In the genomic region with DNA sequence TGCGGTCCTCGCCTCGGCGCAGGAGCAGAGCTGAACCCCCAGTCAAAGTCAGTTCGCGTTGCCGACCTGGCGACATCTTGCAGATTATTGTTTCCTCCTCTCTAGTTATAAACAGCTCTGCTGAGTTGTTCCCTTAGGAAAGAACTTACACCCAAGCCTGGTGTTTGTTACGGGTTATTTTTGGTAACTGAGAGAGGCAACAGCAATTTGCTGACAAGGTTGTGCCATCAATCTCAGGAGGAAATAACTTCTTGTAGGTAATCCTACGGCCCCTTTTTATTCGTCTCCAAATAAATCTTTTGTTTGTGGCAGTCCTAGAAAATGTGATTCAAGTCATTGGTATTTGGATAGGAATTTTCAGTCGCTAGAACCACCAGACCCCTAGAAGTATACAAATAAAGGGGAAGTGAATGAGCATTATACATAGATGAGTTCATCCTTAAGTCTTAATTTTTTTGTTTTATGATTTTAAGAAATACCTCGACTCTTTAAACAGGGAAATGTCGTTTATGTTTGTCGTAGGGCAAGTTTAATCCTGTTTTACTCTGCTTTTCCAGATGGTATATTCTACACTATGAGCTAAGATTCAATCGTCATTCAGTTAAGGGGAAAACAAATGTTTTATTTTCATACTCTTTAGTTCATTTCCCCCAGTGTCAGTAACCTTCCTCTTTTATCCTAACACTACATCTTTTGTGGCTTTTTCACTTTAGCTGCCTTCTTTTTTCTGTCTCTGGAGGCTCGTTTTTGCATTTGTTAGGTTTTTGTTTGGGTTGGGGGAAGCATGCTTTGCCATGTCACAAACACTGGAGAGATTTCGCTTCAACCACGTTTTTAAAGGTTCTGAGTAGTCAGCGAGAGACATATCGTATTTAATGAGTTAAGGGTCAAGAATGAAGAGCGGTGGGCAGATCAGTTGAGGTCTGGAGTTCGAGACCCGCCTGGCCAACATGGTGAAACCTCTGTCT, we compare ENCODE assay signal across 8 cellular contexts. TPM values are rescaled to one million over a fixed set of nuclear protein-coding genes. Genes with fewer than 3 reads are reported as not detected.
DNase-seq lines count a peak whose midpoint lies in the region; ATAC-seq and TF ChIP-seq lines count a peak whose summit lies in the region.

No MANE protein-coding gene starts in this region.

- H3K9me3 Mint-ChIP-seq in stimulated activated naive B cell treated with anti-CD40 and anti-IgM and Interleukin-4, amounts not matched to agents 10 μg/mL and 1 μg/mL and 100 μg/mL, for 72 hours, result no peaks in the 10 kb centered on the region

- peak overlapping the region; percentile 83 for H3K27ac Mint-ChIP-seq in stimulated activated naive B cell treated with anti-CD40 and anti-IgM and Interleukin-4, amounts not matched to agents 10 μg/mL and 1 μg/mL and 100 μg/mL, for 72 hours

- no peak for ATAC-seq in stimulated activated naive B cell treated with anti-CD40 and anti-IgM and Interleukin-4, amounts not matched to agents 10 μg/mL and 1 μg/mL and 100 μg/mL, for 72 hours (replicated peaks)
- ATAC-seq in HG03378 (IDR thresholded peaks at IDR 0.05; ENCODE audit: unreplicated experiment) (no peak), left lobe of liver (no peak)

- no peak for TF ChIP-seq POLR2A in NB4 (IDR thresholded peaks at IDR 0.05; ENCODE audit: extremely low read depth, insufficient read length)

- peaks cover 8 to 22% of the 10 kb centered on the region in 2 donors for H3K36me3 Mint-ChIP-seq in stimulated activated naive B cell treated with anti-CD40 and anti-IgM and Interleukin-4, amounts not matched to agents 10 μg/mL and 1 μg/mL and 100 μg/mL, for 72 hours

- peak; percentile 2 for DNase-seq in activated CD4-positive, CD25-positive, alpha-beta regulatory T cell treated with anti-CD3 and anti-CD28 coated beads, Interleukin-2, amount 50 U/mL, for 16 hours (ENCODE audit: low read depth, low spot score)
- DNase-seq in activated CD4-positive, CD25-positive, alpha-beta regulatory T cell (lab: John Stamatoyannopoulos, UW), result no peak
- DNase-seq in NB4 (ENCODE audit: low read depth) (peak; percentile 64), astrocyte of the cerebellum (ENCODE audit: low read depth) (no peak), iris pigment epithelial cell (ENCODE audit: low read depth) (peak; percentile 61), left lobe of liver (ENCODE audit: low spot score) (no peak)
- DNase-seq in stimulated activated naive B cell treated with anti-CD40 and anti-IgM and Interleukin-4, amounts not matched to agents 10 μg/mL and 1 μg/mL and 100 μg/mL, for 72 hours, result no peak

- H3K4me3 ChIP-seq in NB4 (ENCODE audit: low read depth, low read length) (peak overlapping the region; percentile 91), astrocyte of the cerebellum (ENCODE audit: low read depth, low read length) (peak overlapping the region; percentile 70)

- TF ChIP-seq CTCF in NB4 (IDR thresholded peaks at IDR 0.05; ENCODE audit: low read depth, low read length) (no peak), astrocyte of the cerebellum (IDR thresholded peaks at IDR 0.05; ENCODE audit: low read depth, low read length, missing control alignments) (no peak)

- peak overlapping the region; percentile 90 to 92 for H3K4me3 Mint-ChIP-seq in stimulated activated naive B cell treated with anti-CD40 and anti-IgM and Interleukin-4, amounts not matched to agents 10 μg/mL and 1 μg/mL and 100 μg/mL, for 72 hours

- peaks cover 13 to 25% of the 10 kb centered on the region in 2 donors for H3K4me1 Mint-ChIP-seq in stimulated activated naive B cell treated with anti-CD40 and anti-IgM and Interleukin-4, amounts not matched to agents 10 μg/mL and 1 μg/mL and 100 μg/mL, for 72 hours

- H3K27me3 Mint-ChIP-seq in stimulated activated naive B cell treated with anti-CD40 and anti-IgM and Interleukin-4, amounts not matched to agents 10 μg/mL and 1 μg/mL and 100 μg/mL, for 72 hours, result no peaks in the 10 kb centered on the region

- in situ Hi-C loops in astrocyte of the cerebellum (cut with HindIII; ENCODE audit: low sequenced_read_pairs), result no loop called here

RNA-seq across cellular contexts. Expression of gene PM20D2, which starts 1.2 kb away (rescaled TPM):
- total RNA-seq in left lobe of liver, result 2.1 TPM

RNA-seq across cellular contexts. Expression of gene SRSF12, which starts 29.2 kb away (rescaled TPM):
- 0.10 TPM for total RNA-seq in left lobe of liver

Comparison
In these comparisons a context has a peak if more than half of its experiments do, and no peak if none do; other contexts are left out.
1. DNase-seq: peak in activated CD4-positive, CD25-positive, alpha-beta regulatory T cell treated with anti-CD3 and anti-CD28 coated beads, Interleukin-2, amount 50 U/mL, for 16 hours (single experiment), NB4 (single experiment) and iris pigment epithelial cell (single experiment); none in activated CD4-positive, CD25-positive, alpha-beta regulatory T cell (0 of 4), astrocyte of the cerebellum (single experiment), stimulated activated naive B cell treated with anti-CD40 and anti-IgM and Interleukin-4, amounts not matched to agents 10 μg/mL and 1 μg/mL and 100 μg/mL, for 72 hours (single experiment) and left lobe of liver (single experiment).